11 cellular contexts compared by ENCODE assay signal in the genomic region with DNA sequence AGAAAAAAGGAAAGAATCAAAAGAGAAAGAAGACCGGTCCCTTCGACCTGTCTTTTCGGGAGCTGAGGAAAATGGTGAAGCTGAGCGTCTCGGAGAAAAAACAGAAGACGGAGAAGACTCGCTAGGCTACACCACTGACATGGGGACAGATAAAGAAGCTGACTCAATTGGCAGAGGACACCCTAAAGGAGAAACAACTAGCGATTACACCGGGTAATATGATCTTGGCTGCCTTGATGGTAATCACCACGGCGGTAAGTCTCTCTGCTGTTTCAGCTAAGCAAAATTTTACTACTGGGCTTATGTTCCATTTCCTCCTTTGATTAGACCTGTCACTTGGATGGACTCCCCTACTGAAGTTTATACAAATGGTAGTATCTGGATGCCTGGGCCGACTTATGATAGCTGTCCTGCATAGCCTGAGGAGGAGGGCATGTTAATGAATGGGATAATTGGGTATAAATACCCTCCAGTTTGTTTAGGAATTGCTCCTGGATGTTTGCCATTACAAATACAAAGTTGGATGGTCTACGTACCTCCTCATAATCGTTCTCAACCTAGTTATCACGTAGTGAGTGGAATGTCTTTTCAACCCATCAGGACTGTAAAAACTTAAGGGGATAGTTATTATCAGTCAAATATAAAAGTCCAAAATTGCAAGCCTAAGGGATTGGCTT. TPM values are rescaled to one million over a fixed set of nuclear protein-coding genes. Genes with fewer than 3 reads are reported as not detected.
DNase-seq lines count a peak whose midpoint lies in the region; ATAC-seq and TF ChIP-seq lines count a peak whose summit lies in the region.
"Had no signal": no experiment of that assay in that cellular context is flagged by ENCODE, and none has a peak within 500 bp of the region (broad histone marks: within the 10 kb centered on the region; RNA-seq: fewer than 3 reads in every experiment).

No MANE protein-coding gene starts in this region.

- no peak for TF ChIP-seq POLR2A in breast epithelium (IDR thresholded peaks at IDR 0.05)

- BruUV-seq in MCF 10A (replicated peaks; lab: Mats Ljungman, UMichigan) = no TSS peak

- CTCF ChIA-PET in MCF 10A (lab: Yijun Ruan, JAX) = interaction anchor here (0.6 to 8.8 kb wide), 10 partner anchors 9 to 319 kb away, joined by 3 to 106 read pairs (median 8); partner anchors contain the start of gene ALOXE3
- CTCF ChIA-PET in activated naive CD4-positive, alpha-beta T cell treated with anti-CD3 and anti-CD28 coated beads, Interleukin-2, amount 10 ng/mL, durations not matched to agents 7 days and 5 days (lab: Charles Lee) = interaction anchor here (0.9 to 8.4 kb wide), 7 partner anchors 9 to 66 kb away, joined by 3 to 134 read pairs (median 4); no protein-coding TSS in a partner anchor

- DNase-seq in breast epithelium (ENCODE audit: low spot score in 2 of 2) = no peak
- DNase-seq in MCF 10A (ENCODE audit: unreplicated experiment) = no peak
- peak; percentile 28 for DNase-seq in amniotic epithelial cell (ENCODE audit: low read depth)
- DNase-seq in left colon = no peak
- DNase-seq in type B pancreatic cell (ENCODE audit: extremely low spot score, unreplicated experiment) = no peak
- DNase-seq in activated naive CD4-positive, alpha-beta T cell treated with anti-CD3 and anti-CD28 coated beads, Interleukin-2, amount 10 ng/mL, durations not matched to agents 7 days and 5 days = no peak
- DNase-seq: activated naive CD4-positive, alpha-beta T cell treated with anti-CD3 and anti-CD28 coated beads for 36 hours; NCI-H1694; thyroid gland had no signal

- no peaks in the 10 kb centered on the region for H3K9me3 Mint-ChIP-seq in MCF 10A (ENCODE audit: unreplicated experiment)
- no peaks in the 10 kb centered on the region for H3K9me3 Mint-ChIP-seq in type B pancreatic cell
- no peaks in the 10 kb centered on the region for H3K9me3 Mint-ChIP-seq in activated naive CD4-positive, alpha-beta T cell treated with anti-CD3 and anti-CD28 coated beads, Interleukin-2, amount 10 ng/mL, durations not matched to agents 7 days and 5 days
- H3K9me3 Mint-ChIP-seq: activated naive CD4-positive, alpha-beta T cell treated with anti-CD3 and anti-CD28 coated beads for 36 hours had no signal

- H3K4me1 Mint-ChIP-seq in MCF 10A (ENCODE audit: insufficient read depth, unreplicated experiment) (peaks cover 14% of the 10 kb centered on the region), type B pancreatic cell (ENCODE audit: unreplicated experiment) (peaks cover 15% of the 10 kb centered on the region)
- peaks cover 3% of the 10 kb centered on the region for H3K4me1 Mint-ChIP-seq in activated naive CD4-positive, alpha-beta T cell treated with anti-CD3 and anti-CD28 coated beads, Interleukin-2, amount 10 ng/mL, durations not matched to agents 7 days and 5 days

- TF ChIP-seq CTCF in breast epithelium (IDR thresholded peaks at IDR 0.05) = no peak
- no peak for TF ChIP-seq CTCF in MCF 10A (IDR thresholded peaks at IDR 0.05; ENCODE audit: unreplicated experiment)
- no peak for TF ChIP-seq CTCF in type B pancreatic cell (conservative IDR thresholded peaks at IDR 0.05)

- H3K27ac ChIP-seq in breast epithelium = no peak overlapping the region
- H3K27ac ChIP-seq: thyroid gland had no signal

- peaks cover 4 to 43% of the 10 kb centered on the region in 2 donors for H3K27me3 ChIP-seq in breast epithelium

- POLR2A ChIA-PET in MCF 10A (lab: Yijun Ruan, JAX) = interaction anchor here (0.6 to 1.9 kb wide), 4 partner anchors 31 to 232 kb away, joined by 3 to 6 read pairs (median 4); partner anchors contain the start of genes ALOXE3 and SLC25A35

- no peaks in the 10 kb centered on the region for H3K4me1 ChIP-seq in breast epithelium
- H3K4me1 ChIP-seq: thyroid gland had no signal

- H3K27ac Mint-ChIP-seq in MCF 10A (ENCODE audit: low read depth, unreplicated experiment) (no peak overlapping the region), type B pancreatic cell (no peak overlapping the region)
- H3K27ac Mint-ChIP-seq in activated naive CD4-positive, alpha-beta T cell treated with anti-CD3 and anti-CD28 coated beads, Interleukin-2, amount 10 ng/mL, durations not matched to agents 7 days and 5 days = no peak overlapping the region
- H3K27ac Mint-ChIP-seq: activated naive CD4-positive, alpha-beta T cell treated with anti-CD3 and anti-CD28 coated beads for 36 hours had no signal

- H3K4me3 ChIP-seq in breast epithelium = peak overlapping the region in 2 of 3 donors; percentile 13 to 27
- H3K4me3 ChIP-seq: thyroid gland had no signal

- H3K36me3 ChIP-seq in breast epithelium = no peaks in the 10 kb centered on the region
- H3K36me3 ChIP-seq: thyroid gland had no signal

- no peaks in the 10 kb centered on the region for H3K9me3 ChIP-seq in breast epithelium
- H3K9me3 ChIP-seq: thyroid gland had no signal

- intact Hi-C loops in breast epithelium (cut with DNase I; ENCODE audit: low total_unique reads) (no loop called here), MCF 10A (cut with micrococcal nuclease) (loop anchor here (5.0 kb wide), 3 partner anchors 239 to 684 kb away; partner anchors contain the start of gene RPL26), left colon (cut with DNase I, micrococcal nuclease) (no loop called here)

- peak; percentile 65 for ATAC-seq in left colon
- ATAC-seq in GM19463 (IDR thresholded peaks at IDR 0.05; ENCODE audit: unreplicated experiment) = no peak
- ATAC-seq in HG02798 (IDR thresholded peaks at IDR 0.05; ENCODE audit: poor library complexity, unreplicated experiment) = no peak

- H3K4me3 Mint-ChIP-seq in MCF 10A (ENCODE audit: unreplicated experiment) (no peak overlapping the region), type B pancreatic cell (peak overlapping the region; percentile 44)
- no peak overlapping the region for H3K4me3 Mint-ChIP-seq in activated naive CD4-positive, alpha-beta T cell treated with anti-CD3 and anti-CD28 coated beads, Interleukin-2, amount 10 ng/mL, durations not matched to agents 7 days and 5 days
- H3K4me3 Mint-ChIP-seq: activated naive CD4-positive, alpha-beta T cell treated with anti-CD3 and anti-CD28 coated beads for 36 hours had no signal

- H3K27me3 Mint-ChIP-seq in MCF 10A (ENCODE audit: insufficient read depth, unreplicated experiment) (peaks cover 17% of the 10 kb centered on the region), type B pancreatic cell (peaks cover 92% of the 10 kb centered on the region)
- peaks cover 93% of the 10 kb centered on the region for H3K27me3 Mint-ChIP-seq in activated naive CD4-positive, alpha-beta T cell treated with anti-CD3 and anti-CD28 coated beads, Interleukin-2, amount 10 ng/mL, durations not matched to agents 7 days and 5 days

- H3K36me3 Mint-ChIP-seq in MCF 10A (ENCODE audit: insufficient read depth, unreplicated experiment) (no peaks in the 10 kb centered on the region), type B pancreatic cell (no peaks in the 10 kb centered on the region)
- H3K36me3 Mint-ChIP-seq in activated naive CD4-positive, alpha-beta T cell treated with anti-CD3 and anti-CD28 coated beads, Interleukin-2, amount 10 ng/mL, durations not matched to agents 7 days and 5 days = no peaks in the 10 kb centered on the region

RNA-seq across cellular contexts. Expression of gene ALOX15B, which starts 24.1 kb away (rescaled TPM):
- total RNA-seq in breast epithelium (10 to 100 TPM in 2 of 3 donors, 1 to 10 TPM in 1; 3.3 to 38.3 (median 12.3) TPM), MCF 10A (2022) (18.5 and 27.6 TPM in 2 replicates), left colon (1 to 10 TPM in 1 of 2 donors, under 1 TPM in 1; 0.55 to 2.5 TPM), type B pancreatic cell (ENCODE audit: low replicate concordance) (not detected in 2 replicates)
- total RNA-seq: activated naive CD4-positive, alpha-beta T cell treated with anti-CD3 and anti-CD28 coated beads for 36 hours had no signal

RNA-seq across cellular contexts. Expression of gene ALOX12B, which starts 24.6 kb away (rescaled TPM):
- total RNA-seq in breast epithelium (not detected), MCF 10A (2022) (1.3 TPM in 1 of 2 replicates, not detected in the other), left colon (under 1 TPM in 1 of 2 donors, not detected in 1; 0.82 TPM), type B pancreatic cell (ENCODE audit: low replicate concordance) (not detected in 2 replicates)
- total RNA-seq: thyroid gland had no signal

RNA-seq across cellular contexts. Expression of gene ALOXE3, which starts 55.4 kb away (rescaled TPM):
- total RNA-seq in breast epithelium (under 1 TPM in 1 of 3 donors, not detected in 2; 0.73 TPM), MCF 10A (2022) (13.1 and 14.1 TPM in 2 replicates), left colon (not detected), type B pancreatic cell (ENCODE audit: low replicate concordance) (0.14 TPM in 1 of 2 replicates, not detected in the other)
- total RNA-seq: activated naive CD4-positive, alpha-beta T cell treated with anti-CD3 and anti-CD28 coated beads for 36 hours; thyroid gland had no signal
